In the genomic region with DNA sequence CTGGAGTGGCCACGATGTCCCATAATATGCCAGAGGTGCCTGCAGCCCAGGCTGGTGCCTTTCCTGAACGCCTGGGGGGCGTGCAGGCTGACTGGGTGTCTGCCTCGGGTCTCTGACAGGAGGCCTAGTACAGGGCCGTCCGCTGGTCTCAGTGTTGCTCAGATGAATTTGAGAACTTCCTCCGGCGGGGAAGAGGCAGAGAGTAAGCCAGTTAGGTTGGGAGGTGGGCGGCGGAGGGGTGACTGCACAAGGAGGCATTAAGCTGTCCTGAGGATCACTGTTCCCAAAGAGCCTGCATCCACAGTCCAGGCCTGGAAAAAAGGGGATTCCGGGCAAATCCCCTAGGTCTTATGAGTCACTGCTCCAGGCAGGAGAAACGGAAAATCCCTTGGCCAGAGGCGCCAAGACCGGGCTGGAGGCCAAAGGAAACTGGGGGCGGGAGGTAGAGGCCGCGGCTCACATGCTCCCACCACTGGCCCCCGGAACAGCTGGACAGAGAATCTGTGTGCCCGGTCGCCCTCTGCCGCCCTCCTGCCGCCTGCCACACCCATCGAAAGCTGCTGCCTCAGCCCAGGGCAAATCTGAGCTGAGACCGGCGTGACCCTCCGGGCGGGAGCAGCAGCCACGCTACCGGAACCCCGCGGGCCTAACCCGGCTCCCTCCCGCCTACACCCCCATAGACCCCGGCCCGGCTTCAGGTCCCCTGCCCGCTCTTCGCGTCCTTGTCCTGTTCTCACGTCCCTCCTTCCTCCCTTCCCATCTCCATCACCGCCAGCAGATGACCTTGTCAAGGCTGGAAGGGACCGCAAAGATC, we compare ENCODE assay signal across 1 cellular context.
TF ChIP-seq lines count a peak whose summit lies in the region.

No MANE protein-coding gene starts in this region.

TF ChIP-seq in WTC11, 78 proteins besides CTCF, POLR2A, EP300 and RAD21 (continued from another document):
- no peak for TF ChIP-seq HMGA2 (CRISPR knock-in tag; IDR thresholded peaks at IDR 0.05)
- TF ChIP-seq ARID4B (CRISPR knock-in tag; IDR thresholded peaks at IDR 0.05; ENCODE audit: borderline replicate concordance), result 0 out of 2 replicates have a peak, but pooled peaks have one; percentile 7
- TF ChIP-seq MXD4 (CRISPR knock-in tag; IDR thresholded peaks at IDR 0.05; ENCODE audit: borderline replicate concordance), result no peak
- TF ChIP-seq GABPB1 (CRISPR knock-in tag; IDR thresholded peaks at IDR 0.05), result peak; percentile 44; the same call in 1 of the 2 replicates
